In genomic region chr5:173454764-173455598, GRCh38 we compare ENCODE assay signal across 9 cellular contexts.
DNase-seq lines count a peak whose midpoint lies in the region; ATAC-seq, FAIRE-seq and TF ChIP-seq lines count a peak whose summit lies in the region.
"Had no signal": no experiment of that assay in that cellular context is flagged by ENCODE, and none has a peak within 500 bp of the region (broad histone marks: within the 10 kb centered on the region; RNA-seq: fewer than 3 reads in every experiment).

No MANE protein-coding gene starts in this region.

- no peaks in the 10 kb centered on the region for H4K20me1 ChIP-seq in smooth muscle cell (ENCODE audit: low read depth)

- no peak overlapping the region for H3K4me3 Mint-ChIP-seq in immature natural killer cell

- H3K36me3 Mint-ChIP-seq in immature natural killer cell, result no peaks in the 10 kb centered on the region

- H3K79me2 ChIP-seq in smooth muscle cell (ENCODE audit: low read depth), result no peaks in the 10 kb centered on the region

- TF ChIP-seq POLR2A in H54 (IDR thresholded peaks at IDR 0.05; ENCODE audit: low read depth, low read length), result no peak

- TF ChIP-seq CTCF in smooth muscle cell (IDR thresholded peaks at IDR 0.05; ENCODE audit: borderline replicate concordance, insufficient read depth, poor library complexity, severe bottlenecking), result no peak

- H3K9me3 Mint-ChIP-seq in immature natural killer cell, result no peaks in the 10 kb centered on the region
- H3K9me3 Mint-ChIP-seq: activated T-helper 2 cell treated with anti-CD3 and anti-CD28 coated beads, Interferon-gamma antibody, Interleukin-2, Interleukin-4, amounts not matched to agents 10 μg/mL and 5 μg/mL and 100 μg/mL, durations not matched to agents 14 hours and 24 hours and 36 hours had no signal

- peak overlapping the region; percentile 63 for H3K4me2 ChIP-seq in smooth muscle cell

- peak overlapping the region; percentile 99 for H3K27ac ChIP-seq in smooth muscle cell (ENCODE audit: low read depth)

- intact Hi-C loops in left ventricle myocardium superior (cut with micrococcal nuclease), result no loop called here

- peaks cover 2 to 3% (median 2%) of the 10 kb centered on the region in 3 donors for H3K27me3 Mint-ChIP-seq in immature natural killer cell (ENCODE audit: low read depth in 3 of 3)

- ATAC-seq in left ventricle myocardium superior (peak; percentile 73), HG02623 (IDR thresholded peaks at IDR 0.05; ENCODE audit: unreplicated experiment) (no peak), HG03442 (IDR thresholded peaks at IDR 0.05; ENCODE audit: unreplicated experiment) (no peak)

- H3K36me3 ChIP-seq in adipocyte (ENCODE audit: control insufficient read depth, insufficient read depth, low read length, severe bottlenecking), result no peaks in the 10 kb centered on the region
- H3K36me3 ChIP-seq in smooth muscle cell (ENCODE audit: low read depth), result no peaks in the 10 kb centered on the region

- peak; percentile 61 for FAIRE-seq in H54 (lab: Jason Lieb, UNC)

- peaks cover 64% of the 10 kb centered on the region for H3K4me1 ChIP-seq in adipocyte (ENCODE audit: control insufficient read depth, insufficient read depth, low read length)
- H3K4me1 ChIP-seq in smooth muscle cell (ENCODE audit: low read depth), result peaks cover 14% of the 10 kb centered on the region

- H3K27me3 ChIP-seq in adipocyte (replicated peaks; ENCODE audit: control insufficient read depth, insufficient read depth, low read length), result no peaks in the 10 kb centered on the region
- H3K27me3 ChIP-seq in smooth muscle cell (ENCODE audit: low read depth), result no peaks in the 10 kb centered on the region

- DNase-seq in H54 (ENCODE audit: insufficient read length, low spot score), result peak; percentile 67
- DNase-seq in adipocyte (ENCODE audit: low read depth), result peak; percentile 94
- peak; percentile 69 for DNase-seq in left ventricle myocardium superior
- DNase-seq in smooth muscle cell (lab: John Stamatoyannopoulos, UW; ENCODE audit: unreplicated experiment), result no peak
- DNase-seq in GM19238 (ENCODE audit: insufficient read length, low spot score), result no peak
- DNase-seq in immature natural killer cell, result no peak

- peak overlapping the region; percentile 30 for H3K4me3 ChIP-seq in adipocyte (ENCODE audit: low read length)
- H3K4me3 ChIP-seq in smooth muscle cell, result no peak overlapping the region

- peaks cover 7% of the 10 kb centered on the region for H3K9me3 ChIP-seq in adipocyte (ENCODE audit: control insufficient read depth, low read length)
- no peaks in the 10 kb centered on the region for H3K9me3 ChIP-seq in smooth muscle cell (replicated peaks; ENCODE audit: low read depth)

- H3K9ac ChIP-seq in adipocyte (ENCODE audit: low read length) (peak overlapping the region; percentile 73), smooth muscle cell (ENCODE audit: low read depth) (peak overlapping the region; percentile 93)

- H3K27ac Mint-ChIP-seq in immature natural killer cell, result no peak overlapping the region
- H3K27ac Mint-ChIP-seq: activated T-helper 2 cell treated with anti-CD3 and anti-CD28 coated beads, Interferon-gamma antibody, Interleukin-2, Interleukin-4, amounts not matched to agents 10 μg/mL and 5 μg/mL and 100 μg/mL, durations not matched to agents 14 hours and 24 hours and 36 hours had no signal

- peaks cover 42% of the 10 kb centered on the region for H3F3A ChIP-seq in smooth muscle cell (ENCODE audit: low read depth)

- WGBS in smooth muscle cell (ENCODE audit: low lambda C conversion rate), result 5% methylated on average over 10 of the region's 10 CpGs

- no peak overlapping the region for H2AFZ ChIP-seq in smooth muscle cell (ENCODE audit: low read depth)

- no peaks in the 10 kb centered on the region for H3K4me1 Mint-ChIP-seq in immature natural killer cell

Comparison
In these comparisons a context has a peak if more than half of its experiments do, and no peak if none do; other contexts are left out.
1. DNase-seq: peak in H54 (single experiment), adipocyte (single experiment) and left ventricle myocardium superior (single experiment); none in smooth muscle cell (single experiment), GM19238 (single experiment) and immature natural killer cell (0 of 3).